ENCODE assay signal across 1 cellular context in the genomic region with DNA sequence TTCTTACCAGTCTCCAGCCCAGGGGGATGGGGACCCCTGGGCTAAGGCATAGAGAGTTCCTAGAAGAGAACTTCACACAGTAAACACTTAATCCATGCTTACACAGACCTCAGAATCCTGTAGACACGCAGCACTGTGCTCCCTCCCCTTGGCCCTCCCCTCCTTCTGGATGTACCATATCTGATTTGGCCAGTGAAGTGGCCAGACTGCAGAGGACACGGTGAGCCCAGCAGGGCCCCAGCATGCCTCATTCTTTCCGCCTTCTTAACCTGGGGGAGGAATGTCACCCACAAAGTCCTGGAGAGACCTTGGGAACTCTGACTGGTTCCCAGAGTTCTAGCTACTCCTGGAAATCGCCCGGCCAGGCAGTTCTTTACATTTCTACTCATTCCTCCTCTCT.
TF ChIP-seq lines count a peak whose summit lies in the region.

No MANE protein-coding gene starts in this region.

TF ChIP-seq in GM23338, 12 proteins besides CTCF, POLR2A, EP300 and RAD21 (continued from another document):
- TF ChIP-seq, protein P1, sequence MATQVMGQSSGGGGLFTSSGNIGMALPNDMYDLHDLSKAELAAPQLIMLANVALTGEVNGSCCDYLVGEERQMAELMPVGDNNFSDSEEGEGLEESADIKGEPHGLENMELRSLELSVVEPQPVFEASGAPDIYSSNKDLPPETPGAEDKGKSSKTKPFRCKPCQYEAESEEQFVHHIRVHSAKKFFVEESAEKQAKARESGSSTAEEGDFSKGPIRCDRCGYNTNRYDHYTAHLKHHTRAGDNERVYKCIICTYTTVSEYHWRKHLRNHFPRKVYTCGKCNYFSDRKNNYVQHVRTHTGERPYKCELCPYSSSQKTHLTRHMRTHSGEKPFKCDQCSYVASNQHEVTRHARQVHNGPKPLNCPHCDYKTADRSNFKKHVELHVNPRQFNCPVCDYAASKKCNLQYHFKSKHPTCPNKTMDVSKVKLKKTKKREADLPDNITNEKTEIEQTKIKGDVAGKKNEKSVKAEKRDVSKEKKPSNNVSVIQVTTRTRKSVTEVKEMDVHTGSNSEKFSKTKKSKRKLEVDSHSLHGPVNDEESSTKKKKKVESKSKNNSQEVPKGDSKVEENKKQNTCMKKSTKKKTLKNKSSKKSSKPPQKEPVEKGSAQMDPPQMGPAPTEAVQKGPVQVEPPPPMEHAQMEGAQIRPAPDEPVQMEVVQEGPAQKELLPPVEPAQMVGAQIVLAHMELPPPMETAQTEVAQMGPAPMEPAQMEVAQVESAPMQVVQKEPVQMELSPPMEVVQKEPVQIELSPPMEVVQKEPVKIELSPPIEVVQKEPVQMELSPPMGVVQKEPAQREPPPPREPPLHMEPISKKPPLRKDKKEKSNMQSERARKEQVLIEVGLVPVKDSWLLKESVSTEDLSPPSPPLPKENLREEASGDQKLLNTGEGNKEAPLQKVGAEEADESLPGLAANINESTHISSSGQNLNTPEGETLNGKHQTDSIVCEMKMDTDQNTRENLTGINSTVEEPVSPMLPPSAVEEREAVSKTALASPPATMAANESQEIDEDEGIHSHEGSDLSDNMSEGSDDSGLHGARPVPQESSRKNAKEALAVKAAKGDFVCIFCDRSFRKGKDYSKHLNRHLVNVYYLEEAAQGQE (IDR thresholded peaks at IDR 0.05; ENCODE audit: unreplicated experiment) = no peak
- TF ChIP-seq ZNF114 (CRISPR knock-in tag; IDR thresholded peaks at IDR 0.05) = no peak
- no peak for TF ChIP-seq STAT1 (IDR thresholded peaks at IDR 0.05; ENCODE audit: unreplicated experiment)
- no peak for TF ChIP-seq NANOG (IDR thresholded peaks at IDR 0.05; ENCODE audit: borderline replicate concordance)
